Comparison of ENCODE assay signal across 14 cellular contexts in the genomic region with DNA sequence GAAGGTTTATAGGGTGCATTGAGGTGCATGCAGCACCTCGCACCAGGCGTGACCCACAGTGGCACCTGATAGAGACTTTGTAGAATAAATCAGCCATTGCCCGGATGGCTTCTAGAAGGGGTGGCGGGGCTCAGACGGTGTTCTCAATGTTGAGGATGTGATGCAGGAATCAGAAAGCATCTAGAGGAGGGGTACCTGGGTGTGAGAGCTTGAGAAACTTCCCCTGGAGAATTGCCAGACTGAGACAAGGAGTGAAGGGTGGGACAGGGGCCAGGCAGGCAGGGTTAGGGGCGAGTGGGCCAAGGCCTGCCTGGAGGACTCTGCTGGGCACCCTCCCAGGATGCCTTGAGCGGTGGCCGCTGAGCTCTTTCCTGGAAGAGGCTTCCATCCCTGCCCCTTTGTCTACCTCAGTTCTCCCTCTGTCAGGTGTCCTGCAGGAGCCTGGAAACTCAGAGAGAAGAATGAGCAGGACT. TPM values are rescaled to one million over a fixed set of nuclear protein-coding genes. Genes with fewer than 3 reads are reported as not detected.
A peak's percentile ranks its signal among the peaks of the same experiment; 100 is the strongest.
DNase-seq lines count a peak whose midpoint lies in the region; ATAC-seq and TF ChIP-seq lines count a peak whose summit lies in the region.
"Had no signal": no experiment of that assay in that cellular context is flagged by ENCODE, and none has a peak within 500 bp of the region (broad histone marks: within the 10 kb centered on the region; RNA-seq: fewer than 3 reads in every experiment).

No MANE protein-coding gene starts in this region.

- CTCF ChIA-PET in activated naive CD4-positive, alpha-beta T cell treated with anti-CD3 and anti-CD28 coated beads, Interleukin-2, amount 10 ng/mL, durations not matched to agents 7 days and 5 days (lab: Charles Lee) = no interaction called here

- H3K9me3 Mint-ChIP-seq in natural killer cell treated with Interleukin-12 subunit alpha and Interleukin-12 subunit beta and Interleukin-15 and Interleukin-18, amount 100 ng/mL, for 72 hours = no peaks in the 10 kb centered on the region
- no peaks in the 10 kb centered on the region for H3K9me3 Mint-ChIP-seq in natural killer cell
- H3K9me3 Mint-ChIP-seq in activated naive CD4-positive, alpha-beta T cell treated with anti-CD3 and anti-CD28 coated beads, Interleukin-2, amount 10 ng/mL, durations not matched to agents 7 days and 5 days = no peaks in the 10 kb centered on the region
- H3K9me3 Mint-ChIP-seq: activated CD4-positive, alpha-beta memory T cell treated with anti-CD3 and anti-CD28 coated beads, Interleukin-2, amount 10 ng/mL, durations not matched to agents 7 days and 5 days had no signal

- TF ChIP-seq CTCF in natural killer cell (IDR thresholded peaks at IDR 0.05) (no peak), GM10266 (IDR thresholded peaks at IDR 0.05; ENCODE audit: control insufficient read depth, insufficient read depth, low read depth, missing control alignments) (no peak)

- peak overlapping the region; percentile 71 to 73 for H3K4me3 ChIP-seq in duodenal mucosa (ENCODE audit: low read depth in 1 of 2, low read length in 2 of 2)
- H3K4me3 ChIP-seq in mucosa of stomach (ENCODE audit: low read length) = no peak overlapping the region
- no peak overlapping the region for H3K4me3 ChIP-seq in urinary bladder (ENCODE audit: low read depth, low read length)

- no peaks in the 10 kb centered on the region for H3K36me3 Mint-ChIP-seq in natural killer cell treated with Interleukin-12 subunit alpha and Interleukin-12 subunit beta and Interleukin-15 and Interleukin-18, amount 100 ng/mL, for 72 hours
- H3K36me3 Mint-ChIP-seq in natural killer cell = no peaks in the 10 kb centered on the region
- no peaks in the 10 kb centered on the region for H3K36me3 Mint-ChIP-seq in activated naive CD4-positive, alpha-beta T cell treated with anti-CD3 and anti-CD28 coated beads, Interleukin-2, amount 10 ng/mL, durations not matched to agents 7 days and 5 days

- H3K27me3 ChIP-seq in duodenal mucosa (ENCODE audit: control insufficient read depth in 1 of 2, insufficient read depth in 2 of 2, low read length in 2 of 2) (no peaks in the 10 kb centered on the region), mucosa of stomach (ENCODE audit: control insufficient read depth, insufficient read depth, low read length) (no peaks in the 10 kb centered on the region)

- ATAC-seq in natural killer cell treated with Interleukin-12 subunit alpha and Interleukin-12 subunit beta and Interleukin-15 and Interleukin-18, amount 100 ng/mL, for 72 hours = no peak
- ATAC-seq in natural killer cell = no peak

- H3K4me1 ChIP-seq in duodenal mucosa (ENCODE audit: control insufficient read depth in 1 of 2, insufficient read depth in 2 of 2, low read length in 2 of 2) (peaks cover 18 to 41% of the 10 kb centered on the region in 2 donors), mucosa of stomach (ENCODE audit: control insufficient read depth, insufficient read depth, low read length) (peaks cover 56% of the 10 kb centered on the region), urinary bladder (ENCODE audit: insufficient read depth) (no peaks in the 10 kb centered on the region)

- intact Hi-C loops in natural killer cell (cut with micrococcal nuclease) = no loop called here

- peak overlapping the region; percentile 82 for H3K27ac ChIP-seq in duodenal mucosa (ENCODE audit: low read depth, low read length)
- H3K27ac ChIP-seq in urinary bladder (ENCODE audit: low read depth) = peak overlapping the region; percentile 59

- H3K4me3 Mint-ChIP-seq in natural killer cell treated with Interleukin-12 subunit alpha and Interleukin-12 subunit beta and Interleukin-15 and Interleukin-18, amount 100 ng/mL, for 72 hours = no peak overlapping the region
- no peak overlapping the region for H3K4me3 Mint-ChIP-seq in natural killer cell
- no peak overlapping the region for H3K4me3 Mint-ChIP-seq in activated naive CD4-positive, alpha-beta T cell treated with anti-CD3 and anti-CD28 coated beads, Interleukin-2, amount 10 ng/mL, durations not matched to agents 7 days and 5 days
- H3K4me3 Mint-ChIP-seq: activated CD4-positive, alpha-beta memory T cell treated with anti-CD3 and anti-CD28 coated beads, Interleukin-2, amount 10 ng/mL, durations not matched to agents 7 days and 5 days had no signal

- H3K9ac ChIP-seq in duodenal mucosa (ENCODE audit: low read depth in 1 of 2, low read length in 2 of 2) (no peak overlapping the region), mucosa of stomach (ENCODE audit: low read length) (peak overlapping the region; percentile 84)

- WGBS in urinary bladder = 86% methylated on average over 8 of the region's 8 CpGs

- H3K36me3 ChIP-seq in duodenal mucosa (ENCODE audit: control insufficient read depth in 1 of 2, insufficient read depth in 2 of 2, low read length in 2 of 2) (no peaks in the 10 kb centered on the region), mucosa of stomach (ENCODE audit: control insufficient read depth, insufficient read depth, low read length) (no peaks in the 10 kb centered on the region), urinary bladder (ENCODE audit: insufficient read depth) (no peaks in the 10 kb centered on the region)

- H3K9me3 ChIP-seq in duodenal mucosa (ENCODE audit: control insufficient read depth in 1 of 2, low read length in 2 of 2) (no peaks in the 10 kb centered on the region), mucosa of stomach (ENCODE audit: control insufficient read depth, low read length) (no peaks in the 10 kb centered on the region)

- H3K27ac Mint-ChIP-seq in natural killer cell treated with Interleukin-12 subunit alpha and Interleukin-12 subunit beta and Interleukin-15 and Interleukin-18, amount 100 ng/mL, for 72 hours = peak overlapping the region; percentile 10 to 77
- H3K27ac Mint-ChIP-seq in natural killer cell = peak overlapping the region in 1 of 2 donors; percentile 25
- H3K27ac Mint-ChIP-seq in activated naive CD4-positive, alpha-beta T cell treated with anti-CD3 and anti-CD28 coated beads, Interleukin-2, amount 10 ng/mL, durations not matched to agents 7 days and 5 days = no peak overlapping the region
- H3K27ac Mint-ChIP-seq: activated CD4-positive, alpha-beta memory T cell treated with anti-CD3 and anti-CD28 coated beads, Interleukin-2, amount 10 ng/mL, durations not matched to agents 7 days and 5 days had no signal

- peak; percentile 44 for DNase-seq in natural killer cell treated with Interleukin-12 subunit alpha and Interleukin-12 subunit beta and Interleukin-15 and Interleukin-18, amount 100 ng/mL, for 72 hours (ENCODE audit: low spot score)
- DNase-seq in natural killer cell (no peak), GM10266 (ENCODE audit: extremely low spot score) (no peak), GM19240 (ENCODE audit: insufficient read length, low spot score) (no peak)
- no peak for DNase-seq in activated naive CD4-positive, alpha-beta T cell treated with anti-CD3 and anti-CD28 coated beads, Interleukin-2, amount 10 ng/mL, durations not matched to agents 7 days and 5 days
- DNase-seq: activated CD4-positive, alpha-beta memory T cell treated with anti-CD3 and anti-CD28 coated beads, Interleukin-2, amount 10 ng/mL, durations not matched to agents 7 days and 5 days; NK-92 treated with Interleukin-12 subunit alpha and Interleukin-12 subunit beta, amount 100 ng/mL, for 24 hours; stimulated activated naive CD4-positive, alpha-beta T cell treated with Interleukin-2 at 50 U/mL for 16 hours had no signal

- H3K27me3 Mint-ChIP-seq in natural killer cell treated with Interleukin-12 subunit alpha and Interleukin-12 subunit beta and Interleukin-15 and Interleukin-18, amount 100 ng/mL, for 72 hours = no peaks in the 10 kb centered on the region
- H3K27me3 Mint-ChIP-seq in natural killer cell (ENCODE audit: low read depth in 2 of 2) = no peaks in the 10 kb centered on the region
- H3K27me3 Mint-ChIP-seq in activated naive CD4-positive, alpha-beta T cell treated with anti-CD3 and anti-CD28 coated beads, Interleukin-2, amount 10 ng/mL, durations not matched to agents 7 days and 5 days = peaks cover 33% of the 10 kb centered on the region

- peaks cover 23 to 24% of the 10 kb centered on the region in 2 donors for H3K4me1 Mint-ChIP-seq in natural killer cell treated with Interleukin-12 subunit alpha and Interleukin-12 subunit beta and Interleukin-15 and Interleukin-18, amount 100 ng/mL, for 72 hours (ENCODE audit: low read depth in 2 of 2)
- peaks cover 29 to 32% of the 10 kb centered on the region in 2 donors for H3K4me1 Mint-ChIP-seq in natural killer cell
- peaks cover 4% of the 10 kb centered on the region for H3K4me1 Mint-ChIP-seq in activated naive CD4-positive, alpha-beta T cell treated with anti-CD3 and anti-CD28 coated beads, Interleukin-2, amount 10 ng/mL, durations not matched to agents 7 days and 5 days

RNA-seq across cellular contexts. Expression of gene ADGRG1, which starts 9.3 kb away (rescaled TPM):
- total RNA-seq in natural killer cell treated with Interleukin-12 subunit alpha and Interleukin-12 subunit beta and Interleukin-15 and Interleukin-18, amount 100 ng/mL, for 72 hours = 10 to 100 TPM in 1 of 2 donors, 1 to 10 TPM in 1; 4.8 to 13.7 TPM
- 100 to 1,000 TPM; 830 to 949 (median 858) TPM for total RNA-seq in natural killer cell
- total RNA-seq in urinary bladder = 11.5 TPM
- polyA plus RNA-seq in urinary bladder = 36.1 TPM

RNA-seq across cellular contexts. Expression of gene ADGRG3, which starts 48.9 kb away (rescaled TPM):
- total RNA-seq in natural killer cell treated with Interleukin-12 subunit alpha and Interleukin-12 subunit beta and Interleukin-15 and Interleukin-18, amount 100 ng/mL, for 72 hours = 10 to 100 TPM; 25.4 to 28.9 TPM
- total RNA-seq in natural killer cell (10 to 100 TPM; 16.6 to 57.3 (median 20.7) TPM), urinary bladder (1.2 TPM)
- polyA plus RNA-seq in urinary bladder = 1.5 TPM
- total RNA-seq: activated CD4-positive, alpha-beta memory T cell treated with anti-CD3 and anti-CD28 coated beads, Interleukin-2, amount 10 ng/mL, durations not matched to agents 7 days and 5 days; bronchial epithelial cell; endothelial cell of umbilical vein; HT1080 had no signal
- polyA plus RNA-seq: endothelial cell of umbilical vein had no signal

Comparison
In these comparisons a context has a peak if more than half of its experiments do, and no peak if none do; other contexts are left out.
1. RNA of gene ADGRG1, which starts 9.3 kb away (total RNA-seq): 830 to 949 TPM in natural killer cell; 4.8 to 13.7 TPM in natural killer cell treated with Interleukin-12 subunit alpha and Interleukin-12 subunit beta and Interleukin-15 and Interleukin-18, amount 100 ng/mL, for 72 hours and 11.5 TPM in urinary bladder (single experiment); every median in the first group is over 10 times any median in the second.
2. H3K4me3 ChIP-seq: peak in duodenal mucosa (2 of 2); none in mucosa of stomach (single experiment) and urinary bladder (single experiment).